8 cellular contexts compared by ENCODE assay signal in the genomic region with DNA sequence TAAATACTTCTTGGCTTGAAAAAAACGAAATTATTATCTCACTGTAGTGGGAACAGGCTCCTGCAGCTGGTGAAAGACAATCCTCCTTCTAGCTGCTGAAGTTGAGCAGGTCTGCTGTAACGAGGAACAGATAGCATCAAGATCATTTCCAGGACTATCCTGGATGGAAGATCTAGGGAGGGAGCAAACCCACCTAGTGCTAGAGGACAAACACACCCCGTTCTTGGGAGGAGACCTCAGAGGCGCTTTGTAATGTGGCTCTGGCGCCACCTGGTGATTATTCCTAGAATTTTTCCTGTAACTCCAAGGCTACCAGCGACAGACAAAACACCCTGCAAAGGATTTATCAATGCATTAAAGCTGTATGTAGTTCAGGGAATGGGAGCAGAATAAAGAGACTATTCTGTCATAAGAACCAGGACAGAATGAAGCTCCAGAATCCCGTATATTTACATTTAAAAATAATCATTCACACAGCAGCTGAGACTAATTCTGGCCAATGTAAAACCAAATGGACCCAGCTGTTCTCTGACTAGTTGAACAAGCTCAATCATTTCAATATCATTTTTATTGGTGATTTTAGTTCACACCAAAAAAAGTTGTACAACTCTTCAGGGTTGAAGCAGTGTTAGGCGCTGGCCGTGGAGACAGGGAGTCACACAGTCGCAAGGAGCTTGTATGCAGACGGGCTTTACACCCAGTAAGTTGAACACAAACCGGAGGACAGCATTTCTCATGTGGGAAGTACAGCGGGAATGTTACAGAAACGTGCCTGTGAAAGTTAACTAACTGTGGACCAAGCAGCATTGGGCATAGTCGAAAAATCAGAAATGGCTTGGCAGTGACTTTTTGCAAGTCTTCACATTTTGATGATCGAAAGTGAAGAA.
A peak's percentile ranks its signal among the peaks of the same experiment; 100 is the strongest.
DNase-seq lines count a peak whose midpoint lies in the region; ATAC-seq and TF ChIP-seq lines count a peak whose summit lies in the region.

No MANE protein-coding gene starts in this region.

- H3K9me3 ChIP-seq in neural cell (ENCODE audit: low read length): no peaks in the 10 kb centered on the region

- H3K27ac ChIP-seq in neural cell (ENCODE audit: low read length): no peak overlapping the region

- no peak overlapping the region for H3K4me3 Mint-ChIP-seq in stimulated activated naive CD8-positive, alpha-beta T cell treated with anti-CD3 and anti-CD28 coated beads, Interleukin-15, amount 100 ng/mL, for 72 hours

- no peaks in the 10 kb centered on the region for H3K9me2 ChIP-seq in neural cell (ENCODE audit: insufficient read depth, low read length)

- no peak overlapping the region for H3K27ac Mint-ChIP-seq in stimulated activated naive CD8-positive, alpha-beta T cell treated with anti-CD3 and anti-CD28 coated beads, Interleukin-15, amount 100 ng/mL, for 72 hours

- H3K4me1 Mint-ChIP-seq in stimulated activated naive CD8-positive, alpha-beta T cell treated with anti-CD3 and anti-CD28 coated beads, Interleukin-15, amount 100 ng/mL, for 72 hours: no peaks in the 10 kb centered on the region

- H3K9me3 Mint-ChIP-seq in stimulated activated naive CD8-positive, alpha-beta T cell treated with anti-CD3 and anti-CD28 coated beads, Interleukin-15, amount 100 ng/mL, for 72 hours: no peaks in the 10 kb centered on the region

- TF ChIP-seq EP300 in neural cell (conservative IDR thresholded peaks at IDR 0.05; ENCODE audit: poor library complexity, severe bottlenecking): no peak

- TF ChIP-seq CTCF in fibroblast of mammary gland (conservative IDR thresholded peaks at IDR 0.05; ENCODE audit: control insufficient read depth, insufficient read depth, low read depth, low read length) (peak; percentile 83), neural cell (IDR thresholded peaks at IDR 0.05; ENCODE audit: poor library complexity, severe bottlenecking) (peak; percentile 95)

- no peak overlapping the region for H3K4me3 ChIP-seq in fibroblast of mammary gland (ENCODE audit: control insufficient read depth, low read depth, low read length)
- H3K4me3 ChIP-seq in neural cell (ENCODE audit: low read length): no peak overlapping the region

- H3F3A ChIP-seq in neural cell (ENCODE audit: insufficient read depth, low read length, poor library complexity, severe bottlenecking): no peaks in the 10 kb centered on the region

- H3K4me2 ChIP-seq in neural cell (ENCODE audit: low read length): no peak overlapping the region

- H3K27me3 ChIP-seq in neural cell (ENCODE audit: insufficient read depth, low read depth, low read length): no peaks in the 10 kb centered on the region

- H3K27me3 Mint-ChIP-seq in stimulated activated naive CD8-positive, alpha-beta T cell treated with anti-CD3 and anti-CD28 coated beads, Interleukin-15, amount 100 ng/mL, for 72 hours: peaks cover 16% of the 10 kb centered on the region

- ATAC-seq in GM21360 (IDR thresholded peaks at IDR 0.05; ENCODE audit: unreplicated experiment): peak; percentile 80
- ATAC-seq in stimulated activated naive CD8-positive, alpha-beta T cell treated with anti-CD3 and anti-CD28 coated beads, Interleukin-15, amount 100 ng/mL, for 72 hours: peak; percentile 73

- no peak overlapping the region for H2AFZ ChIP-seq in neural cell (ENCODE audit: low read depth, low read length)

- no peaks in the 10 kb centered on the region for H4K20me1 ChIP-seq in neural cell (ENCODE audit: insufficient read depth)

- TF ChIP-seq RAD21 in neural cell (conservative IDR thresholded peaks at IDR 0.05): peak; percentile 98

- no peaks in the 10 kb centered on the region for H3K36me3 ChIP-seq in neural cell (ENCODE audit: insufficient read depth, low read length)

- no peaks in the 10 kb centered on the region for H3K79me2 ChIP-seq in neural cell (replicated peaks; ENCODE audit: insufficient read depth, low read length)

- no peak overlapping the region for H3K9ac ChIP-seq in neural cell (ENCODE audit: low read length)

- DNase-seq in COLO829 (ENCODE audit: low spot score) (peak; percentile 81), HuH-7.5 (ENCODE audit: low spot score) (peak; percentile 15), OCI-M2 (lab: John Stamatoyannopoulos, UW; ENCODE audit: unreplicated experiment) (peak; percentile 15), fibroblast of mammary gland (ENCODE audit: low read depth) (peak; percentile 76)
- DNase-seq in activated T-cell treated with anti-CD3 and anti-CD28 coated beads, Interleukin-2, amount 50 U/mL, for 1 hour: peak; percentile 56
- DNase-seq in stimulated activated naive CD8-positive, alpha-beta T cell treated with anti-CD3 and anti-CD28 coated beads, Interleukin-15, amount 100 ng/mL, for 72 hours: peak; percentile 51 to 55

TF ChIP-seq in neural cell, 6 proteins besides CTCF, POLR2A, EP300 and RAD21:
- no peak for TF ChIP-seq TAF1 (IDR thresholded peaks at IDR 0.05; ENCODE audit: low read depth)
- peak; percentile 97 for TF ChIP-seq SMC3 (conservative IDR thresholded peaks at IDR 0.05; ENCODE audit: poor library complexity)

Comparison
In these comparisons a context has a peak if more than half of its experiments do, and no peak if none do; other contexts are left out.
1. DNase-seq: peak in every context shown above with its lines; median percentile 81 in COLO829; 76 in fibroblast of mammary gland; 56 in activated T-cell treated with anti-CD3 and anti-CD28 coated beads, Interleukin-2, amount 50 U/mL, for 1 hour; 53 in stimulated activated naive CD8-positive, alpha-beta T cell treated with anti-CD3 and anti-CD28 coated beads, Interleukin-15, amount 100 ng/mL, for 72 hours; 15 in HuH-7.5; 15 in OCI-M2.